1 cellular context compared by ENCODE assay signal in genomic region chr18:74496508-74497307, GRCh38.
TF ChIP-seq lines count a peak whose summit lies in the region.

No MANE protein-coding gene starts in this region.

TF ChIP-seq in HepG2, 621 proteins besides CTCF, POLR2A, EP300 and RAD21 (continued from another document and continues in another):
- no peak for TF ChIP-seq ZHX2 (IDR thresholded peaks at IDR 0.05; ENCODE audit: low read depth)
- TF ChIP-seq ZHX2 (CRISPR knock-in tag; IDR thresholded peaks at IDR 0.05; ENCODE audit: borderline replicate concordance): no peak
- TF ChIP-seq ZNF225 (CRISPR knock-in tag; IDR thresholded peaks at IDR 0.05): peak; percentile 88; the same call in 1 of the 2 replicates
- no peak for TF ChIP-seq ZKSCAN5 (CRISPR knock-in tag; IDR thresholded peaks at IDR 0.05)
- peak; percentile 54 for TF ChIP-seq YY1 (IDR thresholded peaks at IDR 0.05; ENCODE audit: insufficient read depth, insufficient replicate concordance, low read depth, low read length)
- no peak for TF ChIP-seq ESRRA (CRISPR knock-in tag; IDR thresholded peaks at IDR 0.05; ENCODE audit: low read depth)
- TF ChIP-seq TFAP4 (IDR thresholded peaks at IDR 0.05; ENCODE audit: borderline replicate concordance, low read depth): no peak
- no peak for TF ChIP-seq PRPF4 (IDR thresholded peaks at IDR 0.05; ENCODE audit: low read depth, low read length, poor library complexity, severe bottlenecking)
- peak; percentile 87; the same call in 1 of the 2 replicates for TF ChIP-seq EED (CRISPR knock-in tag; IDR thresholded peaks at IDR 0.05)
- no peak for TF ChIP-seq ZNF207 (IDR thresholded peaks at IDR 0.05; ENCODE audit: borderline replicate concordance)
- TF ChIP-seq CAMTA2 (CRISPR knock-in tag; IDR thresholded peaks at IDR 0.05; ENCODE audit: borderline replicate concordance): peak; percentile 95; the same call in 1 of the 2 replicates
- 0 out of 2 replicates have a peak, but pooled peaks have one; percentile 74 for TF ChIP-seq ZNF550 (CRISPR knock-in tag; IDR thresholded peaks at IDR 0.05; ENCODE audit: borderline replicate concordance)
- peak; percentile 31 for TF ChIP-seq MED8 (CRISPR knock-in tag; IDR thresholded peaks at IDR 0.05; ENCODE audit: insufficient replicate concordance)
- TF ChIP-seq CSRNP1 (CRISPR knock-in tag; IDR thresholded peaks at IDR 0.05): 0 out of 2 replicates have a peak, but pooled peaks have one; percentile 58
- TF ChIP-seq ZNF180 (CRISPR knock-in tag; IDR thresholded peaks at IDR 0.05; ENCODE audit: borderline replicate concordance, low read depth): no peak
- TF ChIP-seq MBD4 (IDR thresholded peaks at IDR 0.05; ENCODE audit: borderline replicate concordance, low read length): no peak
- TF ChIP-seq ZNF136 (CRISPR knock-in tag; IDR thresholded peaks at IDR 0.05; ENCODE audit: low read depth): 0 out of 2 replicates have a peak, but pooled peaks have one; percentile 37
- peak; percentile 5; the same call in 1 of the 2 replicates for TF ChIP-seq HNF4A (CRISPR knock-in tag; IDR thresholded peaks at IDR 0.05)
- no peak for TF ChIP-seq ZNF350 (CRISPR knock-in tag; IDR thresholded peaks at IDR 0.05; ENCODE audit: borderline replicate concordance, low read depth)
- no peak for TF ChIP-seq NPAS2 (CRISPR knock-in tag; IDR thresholded peaks at IDR 0.05; ENCODE audit: borderline replicate concordance)
- TF ChIP-seq ZNF510 (CRISPR knock-in tag; IDR thresholded peaks at IDR 0.05; ENCODE audit: low read depth): 0 out of 2 replicates have a peak, but pooled peaks have one; percentile 40
- TF ChIP-seq EEA1 (CRISPR knock-in tag; IDR thresholded peaks at IDR 0.05; ENCODE audit: borderline replicate concordance): 0 out of 2 replicates have a peak, but pooled peaks have one; percentile 72
- no peak for TF ChIP-seq BRF2 (CRISPR knock-in tag; IDR thresholded peaks at IDR 0.05)
- no peak for TF ChIP-seq TBP (CRISPR knock-in tag; IDR thresholded peaks at IDR 0.05)
- TF ChIP-seq IKZF5 (CRISPR knock-in tag; IDR thresholded peaks at IDR 0.05): no peak; the same call in 1 of the 2 replicates
- peak; percentile 74 for TF ChIP-seq ZNF687 (CRISPR knock-in tag; IDR thresholded peaks at IDR 0.05)
- 0 out of 2 replicates have a peak, but pooled peaks have one; percentile 28 for TF ChIP-seq ARHGAP35 (CRISPR knock-in tag; IDR thresholded peaks at IDR 0.05; ENCODE audit: borderline replicate concordance)
- 0 out of 2 replicates have a peak, but pooled peaks have one; percentile 16 for TF ChIP-seq PRDM4 (CRISPR knock-in tag; IDR thresholded peaks at IDR 0.05; ENCODE audit: borderline replicate concordance)
- TF ChIP-seq AGO2 (optimal IDR thresholded peaks at IDR 0.05; ENCODE audit: low read depth, low read length): peak; percentile 94
- no peak for TF ChIP-seq TOE1 (CRISPR knock-in tag; IDR thresholded peaks at IDR 0.05)
- 0 out of 2 replicates have a peak, but pooled peaks have one; percentile 28 for TF ChIP-seq ARNTL (CRISPR knock-in tag; IDR thresholded peaks at IDR 0.05)
- no peak for TF ChIP-seq ZNF292 (CRISPR knock-in tag; IDR thresholded peaks at IDR 0.05; ENCODE audit: borderline replicate concordance, low read depth)
- TF ChIP-seq ZNF576 (CRISPR knock-in tag; IDR thresholded peaks at IDR 0.05): 0 out of 2 replicates have a peak, but pooled peaks have one; percentile 36
- no peak for TF ChIP-seq TFE3 (CRISPR knock-in tag; IDR thresholded peaks at IDR 0.05)
- TF ChIP-seq AHR (CRISPR knock-in tag; IDR thresholded peaks at IDR 0.05): no peak
- peak; percentile 52; the same call in 1 of the 2 replicates for TF ChIP-seq ZBTB38 (CRISPR knock-in tag; IDR thresholded peaks at IDR 0.05)
- TF ChIP-seq ZNF12 (CRISPR knock-in tag; IDR thresholded peaks at IDR 0.05): 0 out of 2 replicates have a peak, but pooled peaks have one; percentile 33
- TF ChIP-seq POLR2G (IDR thresholded peaks at IDR 0.05; ENCODE audit: low read depth, low read length): peak; percentile 53
